20 cellular contexts compared by ENCODE assay signal in the genomic region with DNA sequence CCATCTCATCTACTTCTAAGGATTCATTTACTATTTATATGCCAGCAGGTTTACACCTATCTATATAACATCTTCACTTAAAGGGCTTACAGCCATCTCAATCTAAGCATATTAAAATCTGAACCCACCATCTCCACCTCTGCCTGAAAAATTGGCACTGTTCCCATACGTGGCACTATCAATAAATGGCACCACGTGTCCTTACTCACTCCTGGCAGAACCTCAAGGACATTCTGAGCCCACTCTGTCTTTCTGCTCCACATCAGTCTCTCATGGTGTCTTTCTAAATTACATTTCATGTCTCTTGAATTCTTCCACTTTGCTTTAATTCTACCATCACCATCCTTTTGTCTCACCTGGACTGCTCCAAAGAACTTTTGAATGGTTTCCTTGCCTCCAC.
DNase-seq lines count a peak whose midpoint lies in the region; ATAC-seq and TF ChIP-seq lines count a peak whose summit lies in the region.
"Had no signal": no experiment of that assay in that cellular context is flagged by ENCODE, and none has a peak within 500 bp of the region (broad histone marks: within the 10 kb centered on the region; RNA-seq: fewer than 3 reads in every experiment).

No MANE protein-coding gene starts in this region.

- dilution Hi-C loops in mammary epithelial cell (cut with HindIII; ENCODE audit: low sequenced_read_pairs), result no loop called here

- 27% methylated on average over 2 of the region's 2 CpGs for WGBS in mammary epithelial cell (ENCODE audit: low coverage, missing lambda C conversion rate)
- 60 to 71% methylated on average over 2 of the region's 2 CpGs for WGBS in gastroesophageal sphincter (ENCODE audit: low coverage in 1 of 2), 2 donors

- intact Hi-C loops in breast epithelium (cut with DNase I; ENCODE audit: low total_unique reads), result no loop called here
- intact Hi-C loops in mammary epithelial cell (cut with micrococcal nuclease), result no loop called here
- intact Hi-C loops in left ventricle myocardium inferior (cut with micrococcal nuclease), result no loop called here
- intact Hi-C loops in gastrocnemius medialis (cut with DNase I; ENCODE audit: low total_unique reads), result no loop called here
- intact Hi-C loops in vagina (cut with DNase I), result no loop called here
- intact Hi-C loops in A673 (cut with micrococcal nuclease; ENCODE audit: unreplicated experiment), result no loop called here

- TF ChIP-seq POLR2A in breast epithelium (IDR thresholded peaks at IDR 0.05), result no peak
- no peak for TF ChIP-seq POLR2A in gastrocnemius medialis (IDR thresholded peaks at IDR 0.05)
- TF ChIP-seq POLR2A in vagina (IDR thresholded peaks at IDR 0.05), result no peak
- TF ChIP-seq POLR2A in gastroesophageal sphincter (IDR thresholded peaks at IDR 0.05), result no peak

- H3K36me3 ChIP-seq in breast epithelium (no peaks in the 10 kb centered on the region), mammary epithelial cell (ENCODE audit: insufficient read depth, low read length) (no peaks in the 10 kb centered on the region), left ventricle myocardium inferior (no peaks in the 10 kb centered on the region), gastrocnemius medialis (no peaks in the 10 kb centered on the region), vagina (no peaks in the 10 kb centered on the region), gastroesophageal sphincter (no peaks in the 10 kb centered on the region), A673 (ENCODE audit: insufficient read depth, low read length, poor library complexity, severe bottlenecking) (no peaks in the 10 kb centered on the region)
- H3K36me3 ChIP-seq: MG63 had no signal

- in situ Hi-C loops in mammary epithelial cell (cut with MboI; ENCODE audit: low sequenced_read_pairs in 2 of 2), result no loop called here
- in situ Hi-C loops in gastrocnemius medialis (cut with MboI; ENCODE audit: low sequenced_read_pairs in 4 of 4), result no loop called here

- no peaks in the 10 kb centered on the region for H3K27me3 ChIP-seq in breast epithelium
- no peaks in the 10 kb centered on the region for H3K27me3 ChIP-seq in mammary epithelial cell (ENCODE audit: insufficient read depth, low read length)
- H3K27me3 ChIP-seq in left ventricle myocardium inferior (ENCODE audit: low read depth), result no peaks in the 10 kb centered on the region
- no peaks in the 10 kb centered on the region for H3K27me3 ChIP-seq in gastrocnemius medialis
- H3K27me3 ChIP-seq in vagina, result no peaks in the 10 kb centered on the region
- H3K27me3 ChIP-seq in gastroesophageal sphincter, result no peaks in the 10 kb centered on the region
- H3K27me3 ChIP-seq in A673 (replicated peaks; ENCODE audit: insufficient read depth, low read depth, low read length, poor library complexity), result no peaks in the 10 kb centered on the region
- H3K27me3 ChIP-seq: MG63 had no signal

- DNase-seq in breast epithelium (ENCODE audit: low spot score in 2 of 2), result no peak
- no peak for DNase-seq in mammary epithelial cell
- no peak for DNase-seq in left ventricle myocardium inferior
- no peak for DNase-seq in gastrocnemius medialis
- DNase-seq in vagina (ENCODE audit: extremely low spot score in 2 of 2), result no peak
- no peak for DNase-seq in A673 (ENCODE audit: low spot score)
- DNase-seq in SHP77 treated with DMSO at 0.1 percent for 48 hours (lab: John Stamatoyannopoulos, UW), result no peak
- DNase-seq: activated CD8-positive, alpha-beta T cell treated with anti-CD3 and anti-CD28 coated beads, Interleukin-2, amount 10 ng/mL, durations not matched to agents 7 days and 5 days; activated gamma-delta T cell; CD8-positive, alpha-beta memory T cell; DMS153; KG1; kidney glomerular epithelial cell; MG63; NCI-H2029 treated with DMSO at 0.1 percent for 48 hours; NCI-H82; stimulated activated CD4-positive, alpha-beta T cell treated with anti-CD3 and anti-CD28 coated beads, Interleukin-1b, Interleukin-23, amount 100 ng/mL, for 48 hours; stimulated activated CD8-positive, alpha-beta memory T cell treated with anti-CD3 and anti-CD28 coated beads, Interleukin-4, amount 100 ng/mL, for 48 hours had no signal

- CTCF ChIA-PET in mammary epithelial cell (lab: Charles Lee; ENCODE audit: low non-redundant PET) (no interaction called here), A673 (lab: Charles Lee) (no interaction called here)

- H3K27ac ChIP-seq in breast epithelium, result peak overlapping the region; percentile 41 to 70
- no peak overlapping the region for H3K27ac ChIP-seq in mammary epithelial cell (ENCODE audit: insufficient read depth, low read depth, low read length)
- peak overlapping the region; percentile 89 for H3K27ac ChIP-seq in left ventricle myocardium inferior (replicated peaks)
- H3K27ac ChIP-seq in gastrocnemius medialis, result peak overlapping the region; percentile 60 to 66 (median 64)
- H3K27ac ChIP-seq in vagina, result peak overlapping the region; percentile 89
- peak overlapping the region in 2 of 4 donors; percentile 50 to 57 for H3K27ac ChIP-seq in gastroesophageal sphincter
- no peak overlapping the region for H3K27ac ChIP-seq in A673 (ENCODE audit: low read depth, low read length, poor library complexity, severe bottlenecking)

- no peaks in the 10 kb centered on the region for H3K79me2 ChIP-seq in mammary epithelial cell (ENCODE audit: insufficient read depth, low read length)

- H3K4me2 ChIP-seq in mammary epithelial cell (ENCODE audit: insufficient read depth, low read depth, low read length), result no peak overlapping the region

- ATAC-seq in gastrocnemius medialis, result no peak
- ATAC-seq in gastroesophageal sphincter, result no peak
- ATAC-seq: activated CD8-positive, alpha-beta T cell treated with anti-CD3 and anti-CD28 coated beads, Interleukin-2, amount 10 ng/mL, durations not matched to agents 7 days and 5 days had no signal

- no TSS peak for BruUV-seq in mammary epithelial cell (replicated peaks; lab: Mats Ljungman, UMichigan)
- no TSS peak for BruUV-seq in A673 (replicated peaks; lab: Mats Ljungman, UMichigan)

- no peaks in the 10 kb centered on the region for H4K20me1 ChIP-seq in mammary epithelial cell (ENCODE audit: insufficient read depth, low read length)

- no peak for TF ChIP-seq EP300 in gastroesophageal sphincter (IDR thresholded peaks at IDR 0.05)

- H2AFZ ChIP-seq in mammary epithelial cell (ENCODE audit: low read depth, low read length), result no peak overlapping the region

- H3K4me1 ChIP-seq in breast epithelium (no peaks in the 10 kb centered on the region), mammary epithelial cell (ENCODE audit: insufficient read depth, low read length) (no peaks in the 10 kb centered on the region), left ventricle myocardium inferior (peaks cover 50% of the 10 kb centered on the region), gastrocnemius medialis (peaks cover 25 to 30% of the 10 kb centered on the region in 2 donors), vagina (peaks cover 21% of the 10 kb centered on the region), gastroesophageal sphincter (peaks cover 0 to 7% (median 4%) of the 10 kb centered on the region in 3 donors), A673 (ENCODE audit: insufficient read depth, low read length, poor library complexity, severe bottlenecking) (peaks cover 4% of the 10 kb centered on the region)

- no peaks in the 10 kb centered on the region for H3K9me3 ChIP-seq in breast epithelium
- no peaks in the 10 kb centered on the region for H3K9me3 ChIP-seq in mammary epithelial cell (replicated peaks; ENCODE audit: insufficient read depth, low read length)
- no peaks in the 10 kb centered on the region for H3K9me3 ChIP-seq in left ventricle myocardium inferior (replicated peaks)
- no peaks in the 10 kb centered on the region for H3K9me3 ChIP-seq in gastrocnemius medialis
- H3K9me3 ChIP-seq in vagina, result no peaks in the 10 kb centered on the region
- no peaks in the 10 kb centered on the region for H3K9me3 ChIP-seq in gastroesophageal sphincter
- no peaks in the 10 kb centered on the region for H3K9me3 ChIP-seq in A673 (ENCODE audit: low read depth, low read length, poor library complexity, severe bottlenecking)
- H3K9me3 ChIP-seq: MG63 had no signal

- H3K4me3 ChIP-seq in breast epithelium (no peak overlapping the region), mammary epithelial cell (replicated peaks in 1 of 3; ENCODE audit: insufficient read depth in 1 of 3, low read depth in 2 of 3, low read length in 3 of 3) (no peak overlapping the region), left ventricle myocardium inferior (no peak overlapping the region), gastrocnemius medialis (no peak overlapping the region), vagina (no peak overlapping the region), gastroesophageal sphincter (no peak overlapping the region), A673 (ENCODE audit: low read depth, low read length, poor library complexity, severe bottlenecking) (no peak overlapping the region)
- H3K4me3 ChIP-seq: MG63, skin epidermis had no signal

- H3K9ac ChIP-seq in mammary epithelial cell (ENCODE audit: insufficient read depth, low read length), result no peak overlapping the region

- POLR2A ChIA-PET in A673 (lab: Charles Lee; ENCODE audit: low non-redundant PET), result no interaction called here

- TF ChIP-seq CTCF in breast epithelium (IDR thresholded peaks at IDR 0.05), result no peak
- TF ChIP-seq CTCF in mammary epithelial cell (conservative IDR thresholded peaks at IDR 0.05 in 1 of 2, IDR thresholded peaks at IDR 0.05 in 1 of 2; ENCODE audit: extremely low read depth in 1 of 2, insufficient read depth in 1 of 2, low read depth in 1 of 2, low read length in 2 of 2), result no peak
- TF ChIP-seq CTCF in left ventricle myocardium inferior (IDR thresholded peaks at IDR 0.05; ENCODE audit: borderline replicate concordance), result no peak
- no peak for TF ChIP-seq CTCF in gastrocnemius medialis (IDR thresholded peaks at IDR 0.05 in 4 of 5, conservative IDR thresholded peaks at IDR 0.05 in 1 of 5)
- no peak for TF ChIP-seq CTCF in vagina (IDR thresholded peaks at IDR 0.05)
- TF ChIP-seq CTCF in gastroesophageal sphincter (IDR thresholded peaks at IDR 0.05), result no peak
- no peak for TF ChIP-seq CTCF in A673 (conservative IDR thresholded peaks at IDR 0.05; ENCODE audit: low read depth, low read length)

Comparison
In these comparisons a context has a peak if more than half of its experiments do, and no peak if none do; other contexts are left out.
1. H3K27ac ChIP-seq: peak in breast epithelium (2 of 2), left ventricle myocardium inferior (single experiment), gastrocnemius medialis (4 of 4) and vagina (single experiment); none in mammary epithelial cell (single experiment) and A673 (single experiment).